ENCODE assay signal across 9 cellular contexts in genomic region chr16:57530104-57530522, GRCh38. TPM values are rescaled to one million over a fixed set of nuclear protein-coding genes. Genes with fewer than 3 reads are reported as not detected.
DNase-seq lines count a peak whose midpoint lies in the region; ATAC-seq, FAIRE-seq and TF ChIP-seq lines count a peak whose summit lies in the region.
"Had no signal": no experiment of that assay in that cellular context is flagged by ENCODE, and none has a peak within 500 bp of the region (broad histone marks: within the 10 kb centered on the region; RNA-seq: fewer than 3 reads in every experiment).

No MANE protein-coding gene starts in this region.

- TF ChIP-seq CTCF in A673 (conservative IDR thresholded peaks at IDR 0.05; ENCODE audit: low read depth, low read length): no peak

- H3K27ac ChIP-seq in A673 (ENCODE audit: low read depth, low read length, poor library complexity, severe bottlenecking): no peak overlapping the region

- FAIRE-seq in GM12892 (lab: Jason Lieb, UNC) (peak; percentile 82), RCC 7860 (lab: Jason Lieb, UNC) (no peak)

- H3K36me3 ChIP-seq in A673 (ENCODE audit: insufficient read depth, low read length, poor library complexity, severe bottlenecking): no peaks in the 10 kb centered on the region

- intact Hi-C loops in A673 (cut with micrococcal nuclease; ENCODE audit: unreplicated experiment): no loop called here

- TF ChIP-seq POLR2A in GM12892 (IDR thresholded peaks at IDR 0.05; ENCODE audit: low read depth, low read length): 0 out of 2 replicates have a peak, but pooled peaks have one; percentile 23

- no peak overlapping the region for H3K4me3 ChIP-seq in A673 (ENCODE audit: low read depth, low read length, poor library complexity, severe bottlenecking)

- BruUV-seq in A673 (replicated peaks; lab: Mats Ljungman, UMichigan): no TSS peak

- H3K27me3 ChIP-seq in A673 (replicated peaks; ENCODE audit: insufficient read depth, low read depth, low read length, poor library complexity): no peaks in the 10 kb centered on the region

- H3K4me1 ChIP-seq in A673 (ENCODE audit: insufficient read depth, low read length, poor library complexity, severe bottlenecking): peaks cover 19% of the 10 kb centered on the region

- ATAC-seq in HG02678 (IDR thresholded peaks at IDR 0.05; ENCODE audit: unreplicated experiment): peak; percentile 78
- no peak for ATAC-seq in HG02970 (IDR thresholded peaks at IDR 0.05; ENCODE audit: low FRiP score, unreplicated experiment)
- ATAC-seq: Panc1 had no signal

- POLR2A ChIA-PET in A673 (lab: Charles Lee; ENCODE audit: low non-redundant PET): no interaction called here

- no peaks in the 10 kb centered on the region for H3K9me3 ChIP-seq in A673 (ENCODE audit: low read depth, low read length, poor library complexity, severe bottlenecking)

- CTCF ChIA-PET in A673 (lab: Charles Lee): no interaction called here

- DNase-seq in GM12892 (ENCODE audit: insufficient read length) (peak; percentile 69), RCC 7860 (ENCODE audit: low spot score) (peak; percentile 42), iPS-NIHi7 (ENCODE audit: extremely low spot score) (peak; percentile 50), A673 (ENCODE audit: low spot score) (no peak)
- peak; percentile 68 for DNase-seq in activated naive CD4-positive, alpha-beta T cell treated with Interleukin-2 at 50 U/mL for 16 hours
- DNase-seq in stimulated activated CD4-positive, alpha-beta T cell treated with anti-CD3 and anti-CD28 coated beads, Interleukin-4, amount 100 ng/mL, for 48 hours (ENCODE audit: low read depth in 2 of 2): peak; percentile 47 to 52

RNA-seq across cellular contexts. Expression of gene CCDC102A, which starts 6.3 kb away (rescaled TPM):
- polyA plus RNA-seq in GM12892 (2012; ENCODE audit: missing spikeins): 2.6 TPM
- total RNA-seq in A673 (2021): 10.1 and 10.3 TPM in 2 replicates

RNA-seq across cellular contexts. Expression of gene ADGRG5, which starts 12.3 kb away (rescaled TPM):
- 21.1 TPM for polyA plus RNA-seq in GM12892 (2012; ENCODE audit: missing spikeins)
- not detected in 2 replicates for total RNA-seq in A673 (2021)

RNA-seq across cellular contexts. Expression of gene DOK4, which starts 43.8 kb away (rescaled TPM):
- 3.0 TPM for polyA plus RNA-seq in GM12892 (2012; ENCODE audit: missing spikeins)
- total RNA-seq in A673 (2021): 14.3 and 19.0 TPM in 2 replicates
